ENCODE assay signal across 1 cellular context in the genomic region with DNA sequence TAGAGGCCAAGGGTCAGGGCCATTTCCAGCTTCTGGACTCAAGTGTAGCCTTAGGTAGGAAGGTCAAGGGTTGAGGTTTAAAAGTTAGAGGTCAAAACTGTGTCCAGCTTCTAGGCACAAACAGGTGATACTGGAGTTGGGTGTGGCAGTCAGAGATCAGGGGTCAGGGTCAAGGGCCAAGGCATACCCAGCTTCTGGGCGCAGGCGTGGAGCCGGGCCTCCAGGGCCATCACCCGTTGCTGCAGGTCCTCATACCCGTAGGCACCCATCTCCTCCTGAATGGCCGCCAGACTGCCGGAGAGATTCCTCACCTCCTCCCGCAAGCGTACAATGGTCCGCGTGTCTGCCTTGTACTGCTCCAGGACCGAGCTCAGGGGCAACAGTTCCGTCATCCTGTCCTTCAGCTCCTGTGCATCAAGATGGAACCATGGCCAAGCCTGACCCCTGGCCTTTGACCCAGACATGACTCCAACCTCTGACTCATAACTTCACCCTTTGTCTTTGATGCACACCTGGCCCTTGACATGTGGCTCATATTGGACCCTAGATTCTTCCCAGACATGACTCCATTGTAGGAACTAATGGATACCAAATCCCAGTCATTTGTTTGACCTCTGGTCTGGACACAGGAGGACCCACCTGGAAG.
A peak's percentile ranks its signal among the peaks of the same experiment; 100 is the strongest.
TF ChIP-seq lines count a peak whose summit lies in the region.

No MANE protein-coding gene starts in this region.

TF ChIP-seq in K562, 482 proteins besides CTCF, POLR2A, EP300 and RAD21:
- TF ChIP-seq, protein P1, sequence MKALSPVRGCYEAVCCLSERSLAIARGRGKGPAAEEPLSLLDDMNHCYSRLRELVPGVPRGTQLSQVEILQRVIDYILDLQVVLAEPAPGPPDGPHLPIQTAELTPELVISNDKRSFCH (CRISPR knock-in tag; IDR thresholded peaks at IDR 0.05), result no peak
- TF ChIP-seq, protein P1 (tag; IDR thresholded peaks at IDR 0.05), result no peak
- TF ChIP-seq SREBF1 (IDR thresholded peaks at IDR 0.05; ENCODE audit: borderline replicate concordance, low read depth, low read length) (no peak), ADNP (tag; IDR thresholded peaks at IDR 0.05) (no peak), DIDO1 (tag; IDR thresholded peaks at IDR 0.05; ENCODE audit: low read depth) (no peak), NCOA1 (IDR thresholded peaks at IDR 0.05; ENCODE audit: low read depth) (no peak), CBFA2T3 (IDR thresholded peaks at IDR 0.05) (0 out of 2 replicates have a peak, but pooled peaks have one; percentile 9), RB1 (IDR thresholded peaks at IDR 0.05; ENCODE audit: low read depth) (no peak), NFIC (IDR thresholded peaks at IDR 0.05) (no peak), SLC30A9 (CRISPR knock-in tag; IDR thresholded peaks at IDR 0.05) (no peak), ZFP1 (CRISPR knock-in tag; IDR thresholded peaks at IDR 0.05) (no peak), MYC (IDR thresholded peaks at IDR 0.05; ENCODE audit: low read depth, low read length) (no peak), MYC (CRISPR knock-in tag; IDR thresholded peaks at IDR 0.05; ENCODE audit: borderline replicate concordance, low read depth) (no peak), JUND (IDR thresholded peaks at IDR 0.05; ENCODE audit: borderline replicate concordance, low read depth, low read length) (no peak), JUND (tag; IDR thresholded peaks at IDR 0.05; ENCODE audit: borderline replicate concordance, low read depth, low read length) (no peak), SMARCC2 (IDR thresholded peaks at IDR 0.05; ENCODE audit: low read depth) (no peak), ZNF764 (CRISPR knock-in tag; IDR thresholded peaks at IDR 0.05; ENCODE audit: low read depth) (no peak), NR2C2 (CRISPR knock-in tag; IDR thresholded peaks at IDR 0.05) (no peak), NR2C2 (tag; IDR thresholded peaks at IDR 0.05) (peak; percentile 74), ZNF140 (CRISPR knock-in tag; IDR thresholded peaks at IDR 0.05) (no peak), CBX1 (IDR thresholded peaks at IDR 0.05; ENCODE audit: low read depth) (no peak), PREB (CRISPR knock-in tag; IDR thresholded peaks at IDR 0.05) (no peak), NR2C1 (IDR thresholded peaks at IDR 0.05) (peak; percentile 78), NR2C1 (tag; IDR thresholded peaks at IDR 0.05) (peak; percentile 86), ATF1 (CRISPR knock-in tag; IDR thresholded peaks at IDR 0.05) (no peak), ATF1 (tag; IDR thresholded peaks at IDR 0.05) (no peak)
- TF ChIP-seq, protein P2, sequence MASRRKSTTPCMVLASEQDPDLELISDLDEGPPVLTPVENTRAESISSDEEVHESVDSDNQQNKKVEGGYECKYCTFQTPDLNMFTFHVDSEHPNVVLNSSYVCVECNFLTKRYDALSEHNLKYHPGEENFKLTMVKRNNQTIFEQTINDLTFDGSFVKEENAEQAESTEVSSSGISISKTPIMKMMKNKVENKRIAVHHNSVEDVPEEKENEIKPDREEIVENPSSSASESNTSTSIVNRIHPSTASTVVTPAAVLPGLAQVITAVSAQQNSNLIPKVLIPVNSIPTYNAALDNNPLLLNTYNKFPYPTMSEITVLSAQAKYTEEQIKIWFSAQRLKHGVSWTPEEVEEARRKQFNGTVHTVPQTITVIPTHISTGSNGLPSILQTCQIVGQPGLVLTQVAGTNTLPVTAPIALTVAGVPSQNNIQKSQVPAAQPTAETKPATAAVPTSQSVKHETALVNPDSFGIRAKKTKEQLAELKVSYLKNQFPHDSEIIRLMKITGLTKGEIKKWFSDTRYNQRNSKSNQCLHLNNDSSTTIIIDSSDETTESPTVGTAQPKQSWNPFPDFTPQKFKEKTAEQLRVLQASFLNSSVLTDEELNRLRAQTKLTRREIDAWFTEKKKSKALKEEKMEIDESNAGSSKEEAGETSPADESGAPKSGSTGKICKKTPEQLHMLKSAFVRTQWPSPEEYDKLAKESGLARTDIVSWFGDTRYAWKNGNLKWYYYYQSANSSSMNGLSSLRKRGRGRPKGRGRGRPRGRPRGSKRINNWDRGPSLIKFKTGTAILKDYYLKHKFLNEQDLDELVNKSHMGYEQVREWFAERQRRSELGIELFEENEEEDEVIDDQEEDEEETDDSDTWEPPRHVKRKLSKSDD (conservative IDR thresholded peaks at IDR 0.05; ENCODE audit: low read length), result no peak
- TF ChIP-seq, protein P3, sequence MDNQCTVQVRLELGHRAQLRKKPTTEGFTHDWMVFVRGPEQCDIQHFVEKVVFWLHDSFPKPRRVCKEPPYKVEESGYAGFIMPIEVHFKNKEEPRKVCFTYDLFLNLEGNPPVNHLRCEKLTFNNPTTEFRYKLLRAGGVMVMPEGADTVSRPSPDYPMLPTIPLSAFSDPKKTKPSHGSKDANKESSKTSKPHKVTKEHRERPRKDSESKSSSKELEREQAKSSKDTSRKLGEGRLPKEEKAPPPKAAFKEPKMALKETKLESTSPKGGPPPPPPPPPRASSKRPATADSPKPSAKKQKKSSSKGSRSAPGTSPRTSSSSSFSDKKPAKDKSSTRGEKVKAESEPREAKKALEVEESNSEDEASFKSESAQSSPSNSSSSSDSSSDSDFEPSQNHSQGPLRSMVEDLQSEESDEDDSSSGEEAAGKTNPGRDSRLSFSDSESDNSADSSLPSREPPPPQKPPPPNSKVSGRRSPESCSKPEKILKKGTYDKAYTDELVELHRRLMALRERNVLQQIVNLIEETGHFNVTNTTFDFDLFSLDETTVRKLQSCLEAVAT (IDR thresholded peaks at IDR 0.05), result no peak
- TF ChIP-seq, protein P4, sequence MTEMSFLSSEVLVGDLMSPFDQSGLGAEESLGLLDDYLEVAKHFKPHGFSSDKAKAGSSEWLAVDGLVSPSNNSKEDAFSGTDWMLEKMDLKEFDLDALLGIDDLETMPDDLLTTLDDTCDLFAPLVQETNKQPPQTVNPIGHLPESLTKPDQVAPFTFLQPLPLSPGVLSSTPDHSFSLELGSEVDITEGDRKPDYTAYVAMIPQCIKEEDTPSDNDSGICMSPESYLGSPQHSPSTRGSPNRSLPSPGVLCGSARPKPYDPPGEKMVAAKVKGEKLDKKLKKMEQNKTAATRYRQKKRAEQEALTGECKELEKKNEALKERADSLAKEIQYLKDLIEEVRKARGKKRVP (CRISPR knock-in tag; IDR thresholded peaks at IDR 0.05), result no peak
